1 cellular context compared by ENCODE assay signal in genomic region chr11:95487938-95488337, GRCh38.
TF ChIP-seq lines count a peak whose summit lies in the region.

No MANE protein-coding gene starts in this region.

TF ChIP-seq in GM23338, 12 proteins besides CTCF, POLR2A, EP300 and RAD21 (continued from another document):
- TF ChIP-seq ZNF462 (CRISPR knock-in tag; IDR thresholded peaks at IDR 0.05), result no peak
- no peak for TF ChIP-seq ZNF114 (CRISPR knock-in tag; IDR thresholded peaks at IDR 0.05)
- TF ChIP-seq ETS1 (IDR thresholded peaks at IDR 0.05), result no peak
- TF ChIP-seq CREB1 (CRISPR knock-in tag; IDR thresholded peaks at IDR 0.05; ENCODE audit: low read depth), result no peak
- TF ChIP-seq JUNB (IDR thresholded peaks at IDR 0.05; ENCODE audit: unreplicated experiment), result no peak
- no peak for TF ChIP-seq STAT1 (IDR thresholded peaks at IDR 0.05; ENCODE audit: unreplicated experiment)
- TF ChIP-seq ZNF331 (CRISPR knock-in tag; IDR thresholded peaks at IDR 0.05; ENCODE audit: low read depth), result no peak
- TF ChIP-seq EZH2phosphoT487 (IDR thresholded peaks at IDR 0.05; ENCODE audit: unreplicated experiment), result no peak
- no peak for TF ChIP-seq POLR2AphosphoS5 (IDR thresholded peaks at IDR 0.05; ENCODE audit: low read depth)
- no peak for TF ChIP-seq REST (IDR thresholded peaks at IDR 0.05; ENCODE audit: unreplicated experiment)
